Comparison of ENCODE assay signal across 10 cellular contexts in genomic region chr17:1762233-1762905, GRCh38. TPM values are rescaled to one million over a fixed set of nuclear protein-coding genes. Genes with fewer than 3 reads are reported as not detected.
DNase-seq lines count a peak whose midpoint lies in the region; ATAC-seq and TF ChIP-seq lines count a peak whose summit lies in the region.
"Had no signal": no experiment of that assay in that cellular context is flagged by ENCODE, and none has a peak within 500 bp of the region (broad histone marks: within the 10 kb centered on the region; RNA-seq: fewer than 3 reads in every experiment).

No MANE protein-coding gene starts in this region.

- H3K23ac ChIP-seq in mesenchymal stem cell (ENCODE audit: low read length in 2 of 2): peak overlapping the region in 1 of 2 experiments; percentile 15

- no peak overlapping the region for H2AK5ac ChIP-seq in mesenchymal stem cell (ENCODE audit: low read length, severe bottlenecking)

- H3K27ac ChIP-seq in mesenchymal stem cell (ENCODE audit: low read length, poor library complexity, severe bottlenecking): no peak overlapping the region
- H3K27ac ChIP-seq in uterus: peak overlapping the region; percentile 93 to 95
- H3K27ac ChIP-seq: C4-2B had no signal

- peak overlapping the region; percentile 69 for H4K91ac ChIP-seq in mesenchymal stem cell (ENCODE audit: low read length)

- H3K14ac ChIP-seq in mesenchymal stem cell (ENCODE audit: low read length in 2 of 2): peak overlapping the region in 1 of 2 experiments; percentile 72

- no peak overlapping the region for H2BK5ac ChIP-seq in mesenchymal stem cell (ENCODE audit: low read depth, low read length, poor library complexity, severe bottlenecking)

- peak overlapping the region; percentile 67 for H3K27ac Mint-ChIP-seq in activated CD4-positive, alpha-beta T cell treated with anti-CD3 and anti-CD28 coated beads, Interleukin-2, amount 10 ng/mL, durations not matched to agents 24 days and 14 days
- peak overlapping the region; percentile 86 for H3K27ac Mint-ChIP-seq in central memory CD8-positive, alpha-beta T cell (ENCODE audit: low read depth)

- peaks cover 2% of the 10 kb centered on the region for H3K36me3 Mint-ChIP-seq in activated CD4-positive, alpha-beta T cell treated with anti-CD3 and anti-CD28 coated beads, Interleukin-2, amount 10 ng/mL, durations not matched to agents 24 days and 14 days (ENCODE audit: low read depth)
- H3K36me3 Mint-ChIP-seq in central memory CD8-positive, alpha-beta T cell (ENCODE audit: insufficient read depth): peaks cover 2% of the 10 kb centered on the region
- H3K36me3 Mint-ChIP-seq: activated naive CD4-positive, alpha-beta T cell treated with anti-CD3 and anti-CD28 coated beads, Interleukin-2, amount 50 U/mL, for 24 hours had no signal

- peak overlapping the region; percentile 68 to 69 for H3K4ac ChIP-seq in mesenchymal stem cell (ENCODE audit: low read depth in 1 of 2, low read length in 2 of 2)

- no peak for DNase-seq in activated CD4-positive, alpha-beta T cell treated with anti-CD3 and anti-CD28 coated beads, Interleukin-2, amount 10 ng/mL, durations not matched to agents 24 days and 14 days
- DNase-seq in activated CD4-positive, alpha-beta T cell treated with anti-CD3 and anti-CD28 coated beads, Interleukin-2, amount 50 U/mL, for 48 hours: no peak
- no peak for DNase-seq in central memory CD8-positive, alpha-beta T cell (ENCODE audit: low spot score in 2 of 2)
- DNase-seq in mesenchymal stem cell (no peak), uterus (peak; percentile 54 to 55), RPMI8226 (no peak), SIG-M5 (lab: John Stamatoyannopoulos, UW) (no peak)

- no peaks in the 10 kb centered on the region for H3K79me1 ChIP-seq in mesenchymal stem cell (replicated peaks; ENCODE audit: low read length, poor library complexity, severe bottlenecking)

- H3K9me3 Mint-ChIP-seq in activated CD4-positive, alpha-beta T cell treated with anti-CD3 and anti-CD28 coated beads, Interleukin-2, amount 10 ng/mL, durations not matched to agents 24 days and 14 days: no peaks in the 10 kb centered on the region
- H3K9me3 Mint-ChIP-seq in central memory CD8-positive, alpha-beta T cell: no peaks in the 10 kb centered on the region
- H3K9me3 Mint-ChIP-seq: activated naive CD4-positive, alpha-beta T cell treated with anti-CD3 and anti-CD28 coated beads, Interleukin-2, amount 50 U/mL, for 24 hours had no signal

- H3K4me1 Mint-ChIP-seq in activated CD4-positive, alpha-beta T cell treated with anti-CD3 and anti-CD28 coated beads, Interleukin-2, amount 10 ng/mL, durations not matched to agents 24 days and 14 days: peaks cover 24% of the 10 kb centered on the region
- H3K4me1 Mint-ChIP-seq in central memory CD8-positive, alpha-beta T cell: peaks cover 15% of the 10 kb centered on the region

- TF ChIP-seq POLR2A in uterus (IDR thresholded peaks at IDR 0.05): peak in 1 of 2 donors; percentile 1

- H4K8ac ChIP-seq in mesenchymal stem cell (ENCODE audit: low read length): peak overlapping the region; percentile 20

- peak overlapping the region; percentile 74 for H2BK15ac ChIP-seq in mesenchymal stem cell (ENCODE audit: low read depth, poor library complexity, severe bottlenecking)

- ATAC-seq in central memory CD8-positive, alpha-beta T cell (replicated peaks; ENCODE audit: extremely low read depth, poor library complexity, severe bottlenecking): no peak
- no peak for ATAC-seq in HG02678 (IDR thresholded peaks at IDR 0.05; ENCODE audit: unreplicated experiment)

- peaks cover 5% of the 10 kb centered on the region for H3K27me3 Mint-ChIP-seq in activated CD4-positive, alpha-beta T cell treated with anti-CD3 and anti-CD28 coated beads, Interleukin-2, amount 10 ng/mL, durations not matched to agents 24 days and 14 days
- H3K27me3 Mint-ChIP-seq in central memory CD8-positive, alpha-beta T cell: no peaks in the 10 kb centered on the region
- H3K27me3 Mint-ChIP-seq: activated naive CD4-positive, alpha-beta T cell treated with anti-CD3 and anti-CD28 coated beads, Interleukin-2, amount 50 U/mL, for 24 hours had no signal

- H2BK120ac ChIP-seq in mesenchymal stem cell (ENCODE audit: low read depth, low read length): peak overlapping the region; percentile 92

- intact Hi-C loops in activated CD4-positive, alpha-beta T cell treated with anti-CD3 and anti-CD28 coated beads, Interleukin-2, amount 10 ng/mL, durations not matched to agents 24 days and 14 days (cut with micrococcal nuclease): loop anchor here (5.0 kb wide), 1 partner anchor 40 kb away; the partner anchor contains the start of gene WDR81
- intact Hi-C loops in uterus (cut with DNase I; ENCODE audit: low total_unique reads): no loop called here

- peak overlapping the region; percentile 13 for H3K4me2 ChIP-seq in mesenchymal stem cell (ENCODE audit: low read length, poor library complexity, severe bottlenecking)

- H3K4me3 Mint-ChIP-seq in activated CD4-positive, alpha-beta T cell treated with anti-CD3 and anti-CD28 coated beads, Interleukin-2, amount 10 ng/mL, durations not matched to agents 24 days and 14 days: no peak overlapping the region
- H3K4me3 Mint-ChIP-seq in central memory CD8-positive, alpha-beta T cell: no peak overlapping the region
- H3K4me3 Mint-ChIP-seq: activated naive CD4-positive, alpha-beta T cell treated with anti-CD3 and anti-CD28 coated beads, Interleukin-2, amount 50 U/mL, for 24 hours had no signal

- WGBS in mesenchymal stem cell: 72% methylated on average over 21 of the region's 21 CpGs

- peak overlapping the region; percentile 73 to 85 for H3K18ac ChIP-seq in mesenchymal stem cell (ENCODE audit: low read depth in 1 of 2, low read length in 2 of 2)

- no peak for TF ChIP-seq CTCF in uterus (IDR thresholded peaks at IDR 0.05)

- H2AFZ ChIP-seq in mesenchymal stem cell (ENCODE audit: low read depth, low read length): peak overlapping the region; percentile 11

- H2BK12ac ChIP-seq in mesenchymal stem cell (ENCODE audit: low read length in 2 of 2): peak overlapping the region; percentile 23 to 88

- H3K9ac ChIP-seq in mesenchymal stem cell (ENCODE audit: low read length): peak overlapping the region; percentile 90

- H3K4me1 ChIP-seq in mesenchymal stem cell (ENCODE audit: control insufficient read depth, insufficient read depth, low read depth, low read length): peaks cover 24% of the 10 kb centered on the region
- peaks cover 5 to 8% of the 10 kb centered on the region in 2 donors for H3K4me1 ChIP-seq in uterus

- H3K27me3 ChIP-seq in mesenchymal stem cell (ENCODE audit: control insufficient read depth in 1 of 2, insufficient read depth in 1 of 2, low read length in 2 of 2) (no peaks in the 10 kb centered on the region), uterus (no peaks in the 10 kb centered on the region)

- H3K36me3 ChIP-seq in mesenchymal stem cell (ENCODE audit: control insufficient read depth in 1 of 2, insufficient read depth in 2 of 2, low read depth in 1 of 2, low read length in 2 of 2): peaks cover 2 to 10% of the 10 kb centered on the region in 2 experiments
- H3K36me3 ChIP-seq in uterus: no peaks in the 10 kb centered on the region

- H3K4me3 ChIP-seq in mesenchymal stem cell (ENCODE audit: insufficient read depth in 1 of 2, low read depth in 1 of 2, low read length in 2 of 2) (peak overlapping the region in 1 of 2 experiments; percentile 97), uterus (peak overlapping the region; percentile 36 to 56)

- no peaks in the 10 kb centered on the region for H3K9me3 ChIP-seq in mesenchymal stem cell (ENCODE audit: control insufficient read depth, low read length)
- H3K9me3 ChIP-seq in uterus: no peaks in the 10 kb centered on the region

RNA-seq across cellular contexts. Expression of gene SERPINF1, which starts 0.5 kb away (rescaled TPM):
- not detected in 2 replicates for total RNA-seq in activated CD4-positive, alpha-beta T cell treated with anti-CD3 and anti-CD28 coated beads, Interleukin-2, amount 10 ng/mL, durations not matched to agents 24 days and 14 days
- polyA plus RNA-seq in mesenchymal stem cell (2013, experiment 1 of 2): 83.0 TPM
- 81.2 TPM for polyA plus RNA-seq in mesenchymal stem cell (2013, experiment 2 of 2)
- total RNA-seq in uterus: 100 to 1,000 TPM; 217 to 567 (median 435) TPM

RNA-seq across cellular contexts. Expression of gene SERPINF2, which starts 19.7 kb away (rescaled TPM):
- 0.12 and 0.16 TPM in 2 replicates for total RNA-seq in activated CD4-positive, alpha-beta T cell treated with anti-CD3 and anti-CD28 coated beads, Interleukin-2, amount 10 ng/mL, durations not matched to agents 24 days and 14 days
- 0.03 TPM for polyA plus RNA-seq in mesenchymal stem cell (2013, experiment 1 of 2)
- polyA plus RNA-seq in mesenchymal stem cell (2013, experiment 2 of 2): 0.01 TPM
- 10 to 100 TPM in 2 of 4 donors, 1 to 10 TPM in 1, under 1 TPM in 1; 0.83 to 21.5 (median 10.0) TPM for total RNA-seq in uterus

RNA-seq across cellular contexts. Expression of gene WDR81, which starts 37.9 kb away (rescaled TPM):
- total RNA-seq in activated CD4-positive, alpha-beta T cell treated with anti-CD3 and anti-CD28 coated beads, Interleukin-2, amount 10 ng/mL, durations not matched to agents 24 days and 14 days: 17.6 and 18.3 TPM in 2 replicates
- 15.3 TPM for polyA plus RNA-seq in mesenchymal stem cell (2013, experiment 1 of 2)
- polyA plus RNA-seq in mesenchymal stem cell (2013, experiment 2 of 2): 15.6 TPM
- total RNA-seq in uterus: 10 to 100 TPM; 23.6 to 40.7 (median 29.9) TPM

RNA-seq across cellular contexts. Expression of gene TLCD2, which starts 52.2 kb away (rescaled TPM):
- total RNA-seq in activated CD4-positive, alpha-beta T cell treated with anti-CD3 and anti-CD28 coated beads, Interleukin-2, amount 10 ng/mL, durations not matched to agents 24 days and 14 days: 0.07 and 0.14 TPM in 2 replicates
- 5.7 TPM for polyA plus RNA-seq in mesenchymal stem cell (2013, experiment 1 of 2)
- 5.4 TPM for polyA plus RNA-seq in mesenchymal stem cell (2013, experiment 2 of 2)
- 1 to 10 TPM in 3 of 4 donors, under 1 TPM in 1; 0.88 to 8.0 (median 5.4) TPM for total RNA-seq in uterus

Comparison
In these comparisons a context has a peak if more than half of its experiments do, and no peak if none do; other contexts are left out.
1. DNase-seq: peak in uterus (2 of 2); none in activated CD4-positive, alpha-beta T cell treated with anti-CD3 and anti-CD28 coated beads, Interleukin-2, amount 10 ng/mL, durations not matched to agents 24 days and 14 days (single experiment), activated CD4-positive, alpha-beta T cell treated with anti-CD3 and anti-CD28 coated beads, Interleukin-2, amount 50 U/mL, for 48 hours (0 of 2), central memory CD8-positive, alpha-beta T cell (0 of 2), mesenchymal stem cell (single experiment), RPMI8226 (single experiment) and SIG-M5 (single experiment).
2. RNA of gene SERPINF1, which starts 0.5 kb away (total RNA-seq): 217 to 567 TPM in uterus; not detected in activated CD4-positive, alpha-beta T cell treated with anti-CD3 and anti-CD28 coated beads, Interleukin-2, amount 10 ng/mL, durations not matched to agents 24 days and 14 days; every median in the first group is over 100 times any median in the second.